Comparison of ENCODE assay signal across 18 cellular contexts in genomic region chr1:176717052-176717754, GRCh38.
DNase-seq lines count a peak whose midpoint lies in the region; ATAC-seq, FAIRE-seq and TF ChIP-seq lines count a peak whose summit lies in the region.
"Had no signal": no experiment of that assay in that cellular context is flagged by ENCODE, and none has a peak within 500 bp of the region (broad histone marks: within the 10 kb centered on the region; RNA-seq: fewer than 3 reads in every experiment).

No MANE protein-coding gene starts in this region.

- TF ChIP-seq CTCF in D721Med (IDR thresholded peaks at IDR 0.05; ENCODE audit: insufficient read depth, missing control alignments) = no peak
- TF ChIP-seq CTCF in LNCaP clone FGC (IDR thresholded peaks at IDR 0.05; ENCODE audit: control insufficient read depth, extremely low read depth, insufficient read depth) = peak; percentile 45
- no peak for TF ChIP-seq CTCF in GM10248 (IDR thresholded peaks at IDR 0.05; ENCODE audit: control extremely low read depth, extremely low read depth, low read depth, missing control alignments)

- FAIRE-seq in D721Med (lab: Jason Lieb, UNC) = peak; percentile 70
- FAIRE-seq: endometrium, GM18507 had no signal

- no peak overlapping the region for H3K4me3 ChIP-seq in LNCaP clone FGC (ENCODE audit: low read depth, low read length)
- H3K4me3 ChIP-seq: BLaER1 treated with 17β-estradiol and CSF1 and Interleukin-3, amounts not matched to agents 10 nM and 100 nM; cardiac muscle cell; vagina had no signal

- peak; percentile 79 for ATAC-seq in left lobe of liver
- no peak for ATAC-seq in GM19452 (IDR thresholded peaks at IDR 0.05; ENCODE audit: unreplicated experiment)
- ATAC-seq: naive thymus-derived CD4-positive, alpha-beta T cell had no signal

- POLR2A ChIA-PET in GM10248 (lab: Yijun Ruan, JAX) = no interaction called here

- DNase-seq in D721Med (ENCODE audit: insufficient read length, low spot score) (no peak), LNCaP clone FGC (ENCODE audit: low read depth) (peak; percentile 32), SHP77 treated with DMSO at 0.1 percent for 48 hours (lab: John Stamatoyannopoulos, UW) (peak; percentile 5), left lobe of liver (ENCODE audit: low spot score) (no peak), GM10248 (ENCODE audit: extremely low spot score) (no peak), EL (no peak)
- no peak for DNase-seq in stimulated activated CD4-positive, alpha-beta T cell treated with anti-CD3 and anti-CD28 coated beads, Interleukin-2, amount 100 ng/mL, for 48 hours
- DNase-seq: GF-D8; glutamatergic neuron; H7; naive thymus-derived CD4-positive, alpha-beta T cell; stimulated activated naive CD4-positive, alpha-beta T cell had no signal

- CTCF ChIA-PET in GM10248 (lab: Yijun Ruan, JAX) = no interaction called here

Comparison
In these comparisons a context has a peak if more than half of its experiments do, and no peak if none do; other contexts are left out.
1. DNase-seq: peak in LNCaP clone FGC (single experiment) and SHP77 treated with DMSO at 0.1 percent for 48 hours (single experiment); none in D721Med (single experiment), left lobe of liver (single experiment), stimulated activated CD4-positive, alpha-beta T cell treated with anti-CD3 and anti-CD28 coated beads, Interleukin-2, amount 100 ng/mL, for 48 hours (0 of 2), GM10248 (single experiment) and EL (single experiment).